ENCODE assay signal across 1 cellular context in the genomic region with DNA sequence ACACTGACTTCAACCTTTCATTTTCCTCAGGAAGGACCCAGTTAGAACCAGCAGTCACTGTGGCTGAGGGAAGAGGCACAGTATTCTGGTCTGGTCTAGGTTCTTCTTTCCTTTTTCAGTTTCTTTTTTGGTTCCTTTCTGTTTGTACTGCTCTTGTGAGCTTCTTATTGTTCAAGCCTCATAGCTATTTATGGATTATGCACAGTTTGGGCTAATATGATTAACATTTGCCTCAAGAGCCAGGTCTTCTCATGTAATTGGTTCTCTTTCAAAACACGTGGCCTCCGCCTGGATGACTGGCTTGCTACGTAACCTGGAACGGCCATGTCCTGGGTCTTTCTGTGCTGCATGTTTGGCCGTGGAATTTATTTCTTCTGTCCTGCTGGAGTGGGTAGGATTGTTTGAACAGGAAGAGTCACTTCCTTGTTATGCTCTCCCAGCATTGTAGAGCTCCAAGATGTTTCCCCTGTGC.
TF ChIP-seq lines count a peak whose summit lies in the region.

No MANE protein-coding gene starts in this region.

TF ChIP-seq in GM23338, 12 proteins besides CTCF, POLR2A, EP300 and RAD21 (continued from another document):
- TF ChIP-seq, protein P1, sequence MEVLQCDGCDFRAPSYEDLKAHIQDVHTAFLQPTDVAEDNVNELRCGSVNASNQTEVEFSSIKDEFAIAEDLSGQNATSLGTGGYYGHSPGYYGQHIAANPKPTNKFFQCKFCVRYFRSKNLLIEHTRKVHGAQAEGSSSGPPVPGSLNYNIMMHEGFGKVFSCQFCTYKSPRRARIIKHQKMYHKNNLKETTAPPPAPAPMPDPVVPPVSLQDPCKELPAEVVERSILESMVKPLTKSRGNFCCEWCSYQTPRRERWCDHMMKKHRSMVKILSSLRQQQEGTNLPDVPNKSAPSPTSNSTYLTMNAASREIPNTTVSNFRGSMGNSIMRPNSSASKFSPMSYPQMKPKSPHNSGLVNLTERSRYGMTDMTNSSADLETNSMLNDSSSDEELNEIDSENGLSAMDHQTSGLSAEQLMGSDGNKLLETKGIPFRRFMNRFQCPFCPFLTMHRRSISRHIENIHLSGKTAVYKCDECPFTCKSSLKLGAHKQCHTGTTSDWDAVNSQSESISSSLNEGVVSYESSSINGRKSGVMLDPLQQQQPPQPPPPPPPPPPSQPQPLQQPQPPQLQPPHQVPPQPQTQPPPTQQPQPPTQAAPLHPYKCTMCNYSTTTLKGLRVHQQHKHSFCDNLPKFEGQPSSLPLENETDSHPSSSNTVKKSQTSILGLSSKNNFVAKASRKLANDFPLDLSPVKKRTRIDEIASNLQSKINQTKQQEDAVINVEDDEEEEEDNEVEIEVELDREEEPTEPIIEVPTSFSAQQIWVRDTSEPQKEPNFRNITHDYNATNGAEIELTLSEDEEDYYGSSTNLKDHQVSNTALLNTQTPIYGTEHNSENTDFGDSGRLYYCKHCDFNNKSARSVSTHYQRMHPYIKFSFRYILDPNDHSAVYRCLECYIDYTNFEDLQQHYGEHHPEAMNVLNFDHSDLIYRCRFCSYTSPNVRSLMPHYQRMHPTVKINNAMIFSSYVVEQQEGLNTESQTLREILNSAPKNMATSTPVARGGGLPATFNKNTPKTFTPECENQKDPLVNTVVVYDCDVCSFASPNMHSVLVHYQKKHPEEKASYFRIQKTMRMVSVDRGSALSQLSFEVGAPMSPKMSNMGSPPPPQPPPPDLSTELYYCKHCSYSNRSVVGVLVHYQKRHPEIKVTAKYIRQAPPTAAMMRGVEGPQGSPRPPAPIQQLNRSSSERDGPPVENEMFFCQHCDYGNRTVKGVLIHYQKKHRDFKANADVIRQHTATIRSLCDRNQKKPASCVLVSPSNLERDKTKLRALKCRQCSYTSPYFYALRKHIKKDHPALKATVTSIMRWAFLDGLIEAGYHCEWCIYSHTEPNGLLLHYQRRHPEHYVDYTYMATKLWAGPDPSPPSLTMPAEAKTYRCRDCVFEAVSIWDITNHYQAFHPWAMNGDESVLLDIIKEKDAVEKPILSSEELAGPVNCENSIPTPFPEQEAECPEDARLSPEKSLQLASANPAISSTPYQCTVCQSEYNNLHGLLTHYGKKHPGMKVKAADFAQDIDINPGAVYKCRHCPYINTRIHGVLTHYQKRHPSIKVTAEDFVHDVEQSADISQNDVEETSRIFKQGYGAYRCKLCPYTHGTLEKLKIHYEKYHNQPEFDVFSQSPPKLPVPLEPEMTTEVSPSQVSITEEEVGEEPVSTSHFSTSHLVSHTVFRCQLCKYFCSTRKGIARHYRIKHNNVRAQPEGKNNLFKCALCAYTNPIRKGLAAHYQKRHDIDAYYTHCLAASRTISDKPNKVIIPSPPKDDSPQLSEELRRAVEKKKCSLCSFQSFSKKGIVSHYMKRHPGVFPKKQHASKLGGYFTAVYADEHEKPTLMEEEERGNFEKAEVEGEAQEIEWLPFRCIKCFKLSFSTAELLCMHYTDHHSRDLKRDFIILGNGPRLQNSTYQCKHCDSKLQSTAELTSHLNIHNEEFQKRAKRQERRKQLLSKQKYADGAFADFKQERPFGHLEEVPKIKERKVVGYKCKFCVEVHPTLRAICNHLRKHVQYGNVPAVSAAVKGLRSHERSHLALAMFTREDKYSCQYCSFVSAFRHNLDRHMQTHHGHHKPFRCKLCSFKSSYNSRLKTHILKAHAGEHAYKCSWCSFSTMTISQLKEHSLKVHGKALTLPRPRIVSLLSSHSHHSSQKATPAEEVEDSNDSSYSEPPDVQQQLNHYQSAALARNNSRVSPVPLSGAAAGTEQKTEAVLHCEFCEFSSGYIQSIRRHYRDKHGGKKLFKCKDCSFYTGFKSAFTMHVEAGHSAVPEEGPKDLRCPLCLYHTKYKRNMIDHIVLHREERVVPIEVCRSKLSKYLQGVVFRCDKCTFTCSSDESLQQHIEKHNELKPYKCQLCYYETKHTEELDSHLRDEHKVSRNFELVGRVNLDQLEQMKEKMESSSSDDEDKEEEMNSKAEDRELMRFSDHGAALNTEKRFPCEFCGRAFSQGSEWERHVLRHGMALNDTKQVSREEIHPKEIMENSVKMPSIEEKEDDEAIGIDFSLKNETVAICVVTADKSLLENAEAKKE (CRISPR knock-in tag; IDR thresholded peaks at IDR 0.05), result no peak
- TF ChIP-seq POLR2AphosphoS5 (IDR thresholded peaks at IDR 0.05; ENCODE audit: low read depth) (no peak), STAT1 (IDR thresholded peaks at IDR 0.05; ENCODE audit: unreplicated experiment) (no peak), EZH2 (IDR thresholded peaks at IDR 0.05; ENCODE audit: low read depth, unreplicated experiment) (no peak), EZH2phosphoT487 (IDR thresholded peaks at IDR 0.05; ENCODE audit: unreplicated experiment) (no peak), ZNF114 (CRISPR knock-in tag; IDR thresholded peaks at IDR 0.05) (no peak), NANOG (IDR thresholded peaks at IDR 0.05; ENCODE audit: borderline replicate concordance) (no peak), CREB1 (CRISPR knock-in tag; IDR thresholded peaks at IDR 0.05; ENCODE audit: low read depth) (no peak)
TF ChIP-seq in GM23338: peak in this region for 0.
